8 cellular contexts compared by ENCODE assay signal in genomic region chr14:23153891-23154796, GRCh38. TPM values are rescaled to one million over a fixed set of nuclear protein-coding genes. Genes with fewer than 3 reads are reported as not detected.
A peak's percentile ranks its signal among the peaks of the same experiment; 100 is the strongest.
DNase-seq lines count a peak whose midpoint lies in the region; ATAC-seq, FAIRE-seq and TF ChIP-seq lines count a peak whose summit lies in the region.

No MANE protein-coding gene starts in this region.

- H3K9me2 ChIP-seq in hepatocyte (replicated peaks; ENCODE audit: insufficient read depth), result no peaks in the 10 kb centered on the region

- FAIRE-seq in small intestine (lab: Jason Lieb, UNC), result no peak

- no peaks in the 10 kb centered on the region for H4K20me1 ChIP-seq in hepatocyte (ENCODE audit: insufficient read depth, poor library complexity, severe bottlenecking)

- no peak overlapping the region for H3K27ac Mint-ChIP-seq in activated naive CD4-positive, alpha-beta T cell treated with anti-CD3 and anti-CD28 coated beads, Interleukin-2, amount 10 ng/mL, durations not matched to agents 7 days and 5 days

- H3K27ac ChIP-seq in hepatocyte (peak overlapping the region; percentile 93), small intestine (ENCODE audit: low read depth in 1 of 2, low read length in 1 of 2) (peak overlapping the region; percentile 80 to 91)

- no peaks in the 10 kb centered on the region for H3K36me3 Mint-ChIP-seq in activated naive CD4-positive, alpha-beta T cell treated with anti-CD3 and anti-CD28 coated beads, Interleukin-2, amount 10 ng/mL, durations not matched to agents 7 days and 5 days

- CTCF ChIA-PET in activated naive CD4-positive, alpha-beta T cell treated with anti-CD3 and anti-CD28 coated beads, Interleukin-2, amount 10 ng/mL, durations not matched to agents 7 days and 5 days (lab: Charles Lee), result interaction anchor here (1.1 kb wide), 1 partner anchor 13 kb away, joined by 3 read pairs; no protein-coding TSS in a partner anchor

- no peak overlapping the region for H2AFZ ChIP-seq in hepatocyte

- H3K9me3 Mint-ChIP-seq in activated naive CD4-positive, alpha-beta T cell treated with anti-CD3 and anti-CD28 coated beads, Interleukin-2, amount 10 ng/mL, durations not matched to agents 7 days and 5 days, result no peaks in the 10 kb centered on the region

- ATAC-seq in HG03342 (IDR thresholded peaks at IDR 0.05; ENCODE audit: unreplicated experiment), result no peak

- peak; percentile 21 for DNase-seq in activated naive CD4-positive, alpha-beta T cell treated with anti-CD3 and anti-CD28 coated beads, Interleukin-2, amount 50 U/mL, for 16 hours
- DNase-seq in activated naive CD4-positive, alpha-beta T cell treated with anti-CD3 and anti-CD28 coated beads, Interleukin-2, amount 10 ng/mL, durations not matched to agents 7 days and 5 days, result no peak
- peak in 38 of 58 donors; percentile 13 to 72 (median 42) for DNase-seq in anterior cingulate cortex (lab: John Stamatoyannopoulos, UW)
- DNase-seq in hepatocyte (ENCODE audit: low spot score), result peak; percentile 74
- DNase-seq in small intestine, result peak; percentile 85
- DNase-seq in Kasumi-1 (lab: John Stamatoyannopoulos, UW), result no peak
- no peak for DNase-seq in NCI-H2107 (lab: John Stamatoyannopoulos, UW)

- H3K4me1 Mint-ChIP-seq in activated naive CD4-positive, alpha-beta T cell treated with anti-CD3 and anti-CD28 coated beads, Interleukin-2, amount 10 ng/mL, durations not matched to agents 7 days and 5 days, result peaks cover 31% of the 10 kb centered on the region

- peak overlapping the region; percentile 67 for H3K4me2 ChIP-seq in hepatocyte

- TF ChIP-seq CTCF in hepatocyte (IDR thresholded peaks at IDR 0.05; ENCODE audit: poor library complexity), result no peak

- H3K27me3 ChIP-seq in hepatocyte, result no peaks in the 10 kb centered on the region
- H3K27me3 ChIP-seq in small intestine (ENCODE audit: control insufficient read depth in 2 of 2, insufficient read depth in 2 of 2, low read length in 2 of 2), result no peaks in the 10 kb centered on the region

- H3K36me3 ChIP-seq in hepatocyte (replicated peaks; ENCODE audit: insufficient read depth, low read depth) (no peaks in the 10 kb centered on the region), small intestine (ENCODE audit: control insufficient read depth in 2 of 2, insufficient read depth in 2 of 2, low read length in 2 of 2) (no peaks in the 10 kb centered on the region)

- peaks cover 24% of the 10 kb centered on the region for H3K4me1 ChIP-seq in hepatocyte (ENCODE audit: insufficient read depth)
- peaks cover 0 to 5% of the 10 kb centered on the region in 2 donors for H3K4me1 ChIP-seq in small intestine (ENCODE audit: control insufficient read depth in 2 of 2, insufficient read depth in 1 of 2, low read depth in 1 of 2, low read length in 1 of 2)

- no peaks in the 10 kb centered on the region for H3K79me2 ChIP-seq in hepatocyte

- H3K9me3 ChIP-seq in hepatocyte (ENCODE audit: low read depth) (no peaks in the 10 kb centered on the region), small intestine (ENCODE audit: control insufficient read depth, low read depth) (no peaks in the 10 kb centered on the region)

- 44% methylated on average over 28 of the region's 28 CpGs for WGBS in hepatocyte (ENCODE audit: low lambda C conversion rate, missing lambda C conversion rate)
- WGBS in small intestine, 3 donors, result 13 to 37% (median 20%) methylated on average over 27 to 28 of the region's 28 CpGs

- H3K4me3 Mint-ChIP-seq in activated naive CD4-positive, alpha-beta T cell treated with anti-CD3 and anti-CD28 coated beads, Interleukin-2, amount 10 ng/mL, durations not matched to agents 7 days and 5 days, result no peak overlapping the region

- peaks cover 33% of the 10 kb centered on the region for H3K27me3 Mint-ChIP-seq in activated naive CD4-positive, alpha-beta T cell treated with anti-CD3 and anti-CD28 coated beads, Interleukin-2, amount 10 ng/mL, durations not matched to agents 7 days and 5 days

- no peak overlapping the region for H3K4me3 ChIP-seq in hepatocyte
- no peak overlapping the region for H3K4me3 ChIP-seq in small intestine (ENCODE audit: low read depth in 1 of 2, low read length in 2 of 2)

RNA-seq across cellular contexts. Expression of gene SLC7A8, which starts 29.3 kb away (rescaled TPM):
- 39.5 and 54.6 TPM in 2 replicates for total RNA-seq in hepatocyte
- polyA plus RNA-seq in hepatocyte (85.0 and 123 TPM in 2 replicates), small intestine (10 to 100 TPM; 11.3 to 59.6 (median 20.1) TPM)

RNA-seq across cellular contexts. Expression of gene CEBPE, which starts 35.1 kb away (rescaled TPM):
- not detected in 2 replicates for total RNA-seq in hepatocyte
- polyA plus RNA-seq in hepatocyte (not detected in 2 replicates), small intestine (under 1 TPM in 1 of 3 donors, not detected in 2; 0.81 TPM)

RNA-seq across cellular contexts. Expression of gene CIROP, which starts 49.4 kb away (rescaled TPM):
- not detected in 2 replicates for total RNA-seq in hepatocyte
- polyA plus RNA-seq in hepatocyte, result not detected in 2 replicates
- under 1 TPM in 1 of 3 donors, not detected in 2; 0.04 TPM for polyA plus RNA-seq in small intestine

RNA-seq across cellular contexts. Expression of gene C14orf119, which starts 58.8 kb away (rescaled TPM):
- total RNA-seq in hepatocyte, result 47.7 and 64.9 TPM in 2 replicates
- polyA plus RNA-seq in hepatocyte, result 118 and 146 TPM in 2 replicates
- 10 to 100 TPM; 43.8 to 67.0 (median 65.1) TPM for polyA plus RNA-seq in small intestine

RNA-seq across cellular contexts. Expression of gene ACIN1, which starts 59.2 kb away (rescaled TPM):
- total RNA-seq in hepatocyte, result 97.5 and 108 TPM in 2 replicates
- polyA plus RNA-seq in hepatocyte (44.3 and 49.2 TPM in 2 replicates), small intestine (10 to 100 TPM; 53.8 to 93.9 (median 75.4) TPM)

Comparison
In these comparisons a context has a peak if more than half of its experiments do, and no peak if none do; other contexts are left out.
1. DNase-seq: peak in activated naive CD4-positive, alpha-beta T cell treated with anti-CD3 and anti-CD28 coated beads, Interleukin-2, amount 50 U/mL, for 16 hours (single experiment), anterior cingulate cortex (38 of 58), hepatocyte (single experiment) and small intestine (single experiment); none in activated naive CD4-positive, alpha-beta T cell treated with anti-CD3 and anti-CD28 coated beads, Interleukin-2, amount 10 ng/mL, durations not matched to agents 7 days and 5 days (single experiment), Kasumi-1 (0 of 2) and NCI-H2107 (single experiment).